In the genomic region with DNA sequence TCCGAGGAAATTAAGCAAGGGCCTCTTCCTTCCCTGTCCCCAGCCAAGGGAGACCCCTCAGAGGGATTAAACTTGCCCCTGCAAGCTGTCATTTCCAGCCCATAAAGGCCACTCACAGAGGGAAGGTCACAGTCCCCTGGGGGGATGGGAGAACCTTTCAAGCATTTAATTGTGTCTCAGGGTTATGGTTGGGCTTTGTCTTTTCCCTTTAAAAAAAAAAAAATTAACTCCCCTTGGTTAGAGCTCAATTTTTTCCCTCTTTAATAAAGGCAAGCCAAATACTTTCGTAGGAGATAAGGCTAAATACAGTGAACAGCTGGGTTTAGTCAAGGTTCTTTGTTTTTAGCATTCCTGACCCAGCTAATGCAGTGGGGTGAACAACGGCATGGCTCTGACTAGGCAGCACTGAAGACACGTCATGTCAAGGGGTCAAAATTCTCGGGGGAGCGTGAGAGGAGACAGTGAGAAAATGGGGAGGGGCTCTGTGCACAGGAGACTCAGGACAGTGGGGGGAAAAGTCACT, we compare ENCODE assay signal across 8 cellular contexts. TPM values are rescaled to one million over a fixed set of nuclear protein-coding genes. Genes with fewer than 3 reads are reported as not detected.
DNase-seq lines count a peak whose midpoint lies in the region; ATAC-seq and TF ChIP-seq lines count a peak whose summit lies in the region.

No MANE protein-coding gene starts in this region.

- H3K4me1 ChIP-seq in H9 (ENCODE audit: insufficient read depth, low read length) (peaks cover 3% of the 10 kb centered on the region; the same call in 1 of the 2 replicates), spleen (peaks cover 0 to 44% (median 22%) of the 10 kb centered on the region in 6 donors)

- no CpG with 5 or more reads among the region's 6 CpGs for WGBS in H9 (ENCODE audit: extremely low coverage, insufficient read length, low lambda C conversion rate)
- 32 to 61% (median 51%) methylated on average over 6 of the region's 6 CpGs for WGBS in spleen, 5 donors

- no peak overlapping the region for H2AFZ ChIP-seq in H9 (ENCODE audit: low read length)

- DNase-seq in H9: peak; percentile 32
- DNase-seq in brain pericyte (ENCODE audit: low read depth, low spot score): peak; percentile 56
- DNase-seq in iris pigment epithelial cell (ENCODE audit: low read depth): peak; percentile 53
- peak; percentile 27 for DNase-seq in spleen
- DNase-seq in activated naive CD4-positive, alpha-beta T cell (lab: John Stamatoyannopoulos, UW): no peak
- no peak for DNase-seq in mucosa of gallbladder (ENCODE audit: low spot score)

- H3K79me2 ChIP-seq in H9 (ENCODE audit: insufficient read depth, low read length): no peaks in the 10 kb centered on the region

- no peak overlapping the region for H3T11ph ChIP-seq in H9 (ENCODE audit: low read length)

- H3K4me1 Mint-ChIP-seq in H9: peaks cover 35 to 39% of the 10 kb centered on the region in 2 experiments

- H3K9me3 ChIP-seq in H9 (ENCODE audit: control insufficient read depth, low read depth, low read length) (no peaks in the 10 kb centered on the region), spleen (no peaks in the 10 kb centered on the region)

- no peak overlapping the region for H3K27ac ChIP-seq in H9 (ENCODE audit: insufficient read length, low read depth, low read length)
- H3K27ac ChIP-seq in spleen: peak overlapping the region in 7 of 8 donors; percentile 20 to 60 (median 51)

- H3K79me1 ChIP-seq in H9 (ENCODE audit: insufficient read depth, low read depth, low read length, poor library complexity, severe bottlenecking): no peaks in the 10 kb centered on the region

- H2BK15ac ChIP-seq in H9 (ENCODE audit: low read depth, low read length): no peak overlapping the region

- no peak overlapping the region for H3K23ac ChIP-seq in H9 (ENCODE audit: insufficient read length, low read depth, low read length)

- TF ChIP-seq POLR2A in spleen (IDR thresholded peaks at IDR 0.05): no peak

- H3K14ac ChIP-seq in H9 (ENCODE audit: insufficient read depth, low read length): no peak overlapping the region

- H3K36me3 Mint-ChIP-seq in H9 (ENCODE audit: insufficient read depth in 1 of 3, low read depth in 3 of 3): peaks cover 47 to 80% (median 56%) of the 10 kb centered on the region in 3 experiments

- peaks cover 0 to 49% (median 10%) of the 10 kb centered on the region in 6 donors for H3K36me3 ChIP-seq in spleen

- H2AK5ac ChIP-seq in H9 (ENCODE audit: insufficient read length, low read length): no peak overlapping the region

- no peak overlapping the region for H3K4me2 ChIP-seq in H9 (ENCODE audit: insufficient read depth, insufficient read length, low read length)

- no peak overlapping the region for H3K56ac ChIP-seq in H9 (ENCODE audit: insufficient read length, low read depth, low read length)

- no peak overlapping the region for H3K9ac ChIP-seq in H9 (ENCODE audit: extremely low read depth, insufficient read length, low read length)

- H3K27ac Mint-ChIP-seq in H9: peak overlapping the region; percentile 66 to 97 (median 95)

- no peak overlapping the region for H2BK5ac ChIP-seq in H9 (ENCODE audit: insufficient read length, low read length)

- no peak overlapping the region for H4K5ac ChIP-seq in H9 (ENCODE audit: insufficient read length, low read depth, low read length)

- ATAC-seq in GM19351 (IDR thresholded peaks at IDR 0.05; ENCODE audit: unreplicated experiment) (no peak), HG02840 (IDR thresholded peaks at IDR 0.05; ENCODE audit: low FRiP score, unreplicated experiment) (no peak)

- no peak overlapping the region for H2BK12ac ChIP-seq in H9 (ENCODE audit: insufficient read length, low read depth, low read length)

- no peak for TF ChIP-seq CTCF in H9 (conservative IDR thresholded peaks at IDR 0.05)
- TF ChIP-seq CTCF in spleen (IDR thresholded peaks at IDR 0.05 in 8 of 11, conservative IDR thresholded peaks at IDR 0.05 in 3 of 11): no peak

- H3K18ac ChIP-seq in H9 (ENCODE audit: insufficient read length, low read depth, low read length): no peak overlapping the region

- H3K4me3 ChIP-seq in spleen: no peak overlapping the region

- intact Hi-C loops in spleen (cut with DNase I; ENCODE audit: low total_unique reads): no loop called here

- H2BK120ac ChIP-seq in H9 (ENCODE audit: low read depth, low read length, poor library complexity, severe bottlenecking): no peak overlapping the region

- no peak overlapping the region for H4K91ac ChIP-seq in H9 (ENCODE audit: insufficient read length, low read depth, low read length)

- no peak overlapping the region for H4K8ac ChIP-seq in H9 (replicated peaks; ENCODE audit: insufficient read length, low read depth, low read length)

- no peaks in the 10 kb centered on the region for H3K27me3 Mint-ChIP-seq in H9 (ENCODE audit: low read depth)

- H3K4ac ChIP-seq in H9 (ENCODE audit: low read depth, low read length): no peak overlapping the region

- H3K4me3 Mint-ChIP-seq in H9: peak overlapping the region; percentile 8 to 70; a peak in 2 of 5 replicates

- H4K20me1 ChIP-seq in H9 (ENCODE audit: control insufficient read depth, insufficient read depth, insufficient read length): no peaks in the 10 kb centered on the region

- H2BK20ac ChIP-seq in H9 (ENCODE audit: low read depth, low read length, poor library complexity, severe bottlenecking): no peak overlapping the region

- H3K27me3 ChIP-seq in H9 (ENCODE audit: insufficient read depth, low read length) (no peaks in the 10 kb centered on the region), spleen (replicated peaks in 1 of 7) (no peaks in the 10 kb centered on the region)

- no peaks in the 10 kb centered on the region for H3K9me3 Mint-ChIP-seq in H9

- H3K23me2 ChIP-seq in H9 (ENCODE audit: insufficient read length, low read depth, low read length, poor library complexity, severe bottlenecking): no peaks in the 10 kb centered on the region

RNA-seq across cellular contexts. Expression of a gene that starts 30.4 kb away (rescaled TPM):
- total RNA-seq in H9 (2021): 35.0 and 35.6 TPM in 2 replicates
- total RNA-seq in spleen: 10 to 100 TPM in 6 of 7 donors, 1 to 10 TPM in 1; 9.8 to 16.6 (median 15.1) TPM
- 1 to 10 TPM; 1.1 to 3.0 (median 1.8) TPM for polyA plus RNA-seq in spleen
- 14.4 TPM for total RNA-seq in mucosa of gallbladder

Comparison
In these comparisons a context has a peak if more than half of its experiments do, and no peak if none do; other contexts are left out.
1. DNase-seq: peak in H9 (single experiment), brain pericyte (single experiment), iris pigment epithelial cell (single experiment) and spleen (single experiment); none in activated naive CD4-positive, alpha-beta T cell (0 of 4) and mucosa of gallbladder (single experiment).